In the genomic region with DNA sequence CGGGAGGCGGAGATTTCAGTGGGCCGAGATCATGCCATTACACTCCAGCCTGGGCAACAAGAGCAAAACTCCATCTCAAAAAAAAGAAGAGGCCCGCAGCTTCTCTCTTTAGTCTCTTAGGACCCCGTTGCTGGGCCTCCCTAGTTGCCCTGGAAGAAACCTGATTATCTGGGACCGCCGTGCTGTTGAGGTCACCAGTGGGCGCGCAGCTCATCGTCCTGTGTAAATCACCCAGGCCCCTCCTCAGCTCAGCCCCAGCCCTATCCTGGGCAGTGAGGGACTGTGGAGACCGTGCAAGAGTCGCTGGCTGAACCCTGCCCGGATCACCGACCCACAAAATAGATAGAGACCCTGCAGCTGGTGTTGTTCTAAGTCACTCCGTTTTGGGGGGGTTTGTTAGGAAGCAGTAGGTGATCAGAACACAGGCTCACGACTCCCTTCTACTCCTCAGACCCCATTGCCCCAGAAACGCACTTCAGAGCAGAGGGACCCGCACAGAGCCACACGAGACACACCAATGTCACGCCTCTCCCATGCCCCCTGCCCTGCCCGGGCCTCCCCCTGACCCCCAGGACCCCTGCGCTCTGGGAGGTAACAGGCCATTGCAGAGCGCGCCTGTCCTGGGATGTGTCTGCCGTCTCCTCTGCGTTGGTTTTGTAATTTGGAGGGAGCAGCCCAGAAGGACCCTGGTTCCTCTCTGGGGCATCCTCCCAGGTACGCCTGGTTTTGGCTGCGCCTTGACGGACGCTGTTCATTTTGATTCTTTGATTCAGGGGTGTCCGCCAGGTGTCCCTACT, we compare ENCODE assay signal across 26 cellular contexts.
"Had no signal": no experiment of that assay in that cellular context is flagged by ENCODE, and none has a peak within 500 bp of the region (broad histone marks: within the 10 kb centered on the region; RNA-seq: fewer than 3 reads in every experiment).

No MANE protein-coding gene starts in this region.

- H3K9me3 Mint-ChIP-seq: activated CD4-positive, alpha-beta T cell treated with anti-CD3 and anti-CD28 coated beads, Interleukin-2, amount 10 ng/mL, durations not matched to agents 24 days and 14 days; activated CD8-positive, alpha-beta T cell treated with anti-CD3 and anti-CD28 coated beads for 36 hours; activated naive CD4-positive, alpha-beta T cell treated with anti-CD3 and anti-CD28 coated beads, Interleukin-2, amount 50 U/mL, for 72 hours; activated naive CD8-positive, alpha-beta T cell treated with anti-CD3 and anti-CD28 coated beads, Interleukin-2, amount 50 U/mL, for 24 hours; activated T-helper 17 cell treated with anti-CD3 and anti-CD28 coated beads, Interleukin-2, amount 50 U/mL, for 72 hours had no signal

- H3K4me3 Mint-ChIP-seq: activated CD4-positive, alpha-beta T cell treated with anti-CD3 and anti-CD28 coated beads, Interleukin-2, amount 10 ng/mL, durations not matched to agents 24 days and 14 days; activated CD8-positive, alpha-beta T cell treated with anti-CD3 and anti-CD28 coated beads for 36 hours; activated naive CD8-positive, alpha-beta T cell treated with anti-CD3 and anti-CD28 coated beads, Interleukin-2, amount 50 U/mL, for 24 hours; activated T-cell treated with anti-CD3 and anti-CD28 coated beads, Interleukin-2, amount 50 U/mL, for 72 hours; activated T-helper 17 cell treated with anti-CD3 and anti-CD28 coated beads, Interleukin-2, amount 50 U/mL, for 72 hours; brain had no signal

- FAIRE-seq: bronchial epithelial cell had no signal

- H3K27ac ChIP-seq: KMS-11 had no signal

- H3K4me1 Mint-ChIP-seq: activated CD4-positive, alpha-beta T cell treated with anti-CD3 and anti-CD28 coated beads, Interleukin-2, amount 10 ng/mL, durations not matched to agents 24 days and 14 days; activated naive CD8-positive, alpha-beta T cell treated with anti-CD3 and anti-CD28 coated beads, Interleukin-2, amount 50 U/mL, for 24 hours; activated T-helper 17 cell treated with anti-CD3 and anti-CD28 coated beads, Interleukin-2, amount 50 U/mL, for 72 hours had no signal

- H3K36me3 Mint-ChIP-seq: activated naive CD4-positive, alpha-beta T cell treated with anti-CD3 and anti-CD28 coated beads, Interleukin-2, amount 50 U/mL, for 72 hours; brain had no signal

- DNase-seq: activated CD4-positive, alpha-beta T cell treated with anti-CD3 and anti-CD28 coated beads, Interleukin-2, amount 10 ng/mL, durations not matched to agents 24 days and 14 days; activated CD4-positive, alpha-beta T cell treated with anti-CD3 and anti-CD28 coated beads, Interleukin-2, amount 50 U/mL, for 4 hours; activated CD8-positive, alpha-beta T cell treated with anti-CD3 and anti-CD28 coated beads for 36 hours; activated effector memory CD4-positive, alpha-beta T cell treated with anti-CD3 and anti-CD28 coated beads, Interleukin-2, amount 50 U/mL, for 16 hours; activated naive CD4-positive, alpha-beta T cell treated with Interleukin-2 at 50 U/mL for 16 hours; activated naive CD8-positive, alpha-beta T cell treated with anti-CD3 and anti-CD28 coated beads, Interleukin-2, amount 50 U/mL, for 24 hours; activated T-cell treated with anti-CD3 and anti-CD28 coated beads, Interleukin-2, amount 50 U/mL, for 1 hour; activated T-cell treated with anti-CD3 and anti-CD28 coated beads, Interleukin-2, amount 50 U/mL, for 72 hours; anterior cingulate cortex; caudate nucleus; MM.1S; MV-4-11; NCI-H1092; NCI-H1436 treated with DMSO at 0.1 percent for 48 hours; NCI-H1694 treated with DMSO at 0.1 percent for 48 hours; NCI-H2029; NCI-H345; NCI-H524 treated with DMSO at 0.1 percent for 48 hours; SIG-M5; T1000 had no signal

- H3K9ac ChIP-seq: KMS-11 had no signal

- H3K27me3 Mint-ChIP-seq: activated CD4-positive, alpha-beta T cell treated with anti-CD3 and anti-CD28 coated beads, Interleukin-2, amount 10 ng/mL, durations not matched to agents 24 days and 14 days; activated naive CD8-positive, alpha-beta T cell treated with anti-CD3 and anti-CD28 coated beads, Interleukin-2, amount 50 U/mL, for 24 hours; activated T-helper 17 cell treated with anti-CD3 and anti-CD28 coated beads, Interleukin-2, amount 50 U/mL, for 72 hours had no signal

- H3K27ac Mint-ChIP-seq: activated CD4-positive, alpha-beta T cell treated with anti-CD3 and anti-CD28 coated beads, Interleukin-2, amount 10 ng/mL, durations not matched to agents 24 days and 14 days; activated CD8-positive, alpha-beta T cell treated with anti-CD3 and anti-CD28 coated beads for 36 hours; activated naive CD4-positive, alpha-beta T cell treated with anti-CD3 and anti-CD28 coated beads, Interleukin-2, amount 50 U/mL, for 72 hours; activated naive CD8-positive, alpha-beta T cell treated with anti-CD3 and anti-CD28 coated beads, Interleukin-2, amount 50 U/mL, for 24 hours; activated T-cell treated with anti-CD3 and anti-CD28 coated beads, Interleukin-2, amount 50 U/mL, for 72 hours; activated T-helper 17 cell treated with anti-CD3 and anti-CD28 coated beads, Interleukin-2, amount 50 U/mL, for 72 hours had no signal

- ATAC-seq: activated CD8-positive, alpha-beta T cell treated with anti-CD3 and anti-CD28 coated beads for 36 hours; activated naive CD4-positive, alpha-beta T cell treated with anti-CD3 and anti-CD28 coated beads, Interleukin-2, amount 50 U/mL, for 72 hours; activated naive CD8-positive, alpha-beta T cell treated with anti-CD3 and anti-CD28 coated beads, Interleukin-2, amount 50 U/mL, for 24 hours; activated T-cell treated with anti-CD3 and anti-CD28 coated beads, Interleukin-2, amount 50 U/mL, for 72 hours; activated T-helper 17 cell treated with anti-CD3 and anti-CD28 coated beads, Interleukin-2, amount 50 U/mL, for 72 hours; Panc1 had no signal
